In the genomic region with DNA sequence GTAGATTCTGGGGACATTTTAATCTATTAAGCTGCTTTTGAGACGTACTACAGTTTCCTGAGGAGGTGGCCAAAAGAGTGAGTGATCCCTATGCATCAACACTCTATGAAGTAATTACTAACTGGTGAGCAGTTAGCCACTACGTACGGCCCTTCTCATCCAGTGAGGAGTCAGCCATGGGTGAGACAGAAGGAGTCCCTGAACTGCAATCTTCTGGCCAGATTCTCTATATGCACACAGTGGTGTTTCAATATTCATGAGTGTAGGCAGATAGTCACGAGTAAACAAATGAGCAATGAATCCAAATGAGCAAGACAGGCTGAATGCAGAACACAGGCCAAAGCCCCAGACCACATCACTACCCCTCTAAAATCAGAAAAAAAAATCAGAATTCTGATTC, we compare ENCODE assay signal across 27 cellular contexts.
"Had no signal": no experiment of that assay in that cellular context is flagged by ENCODE, and none has a peak within 500 bp of the region (broad histone marks: within the 10 kb centered on the region; RNA-seq: fewer than 3 reads in every experiment).

No MANE protein-coding gene starts in this region.

- H3K4me1 Mint-ChIP-seq: nephron progenitor cell; stimulated activated effector memory CD8-positive, alpha-beta T cell treated with anti-CD3 and anti-CD28 coated beads, Interleukin-12 subunit alpha, Interleukin-12 subunit beta, amount 100 ng/mL, for 72 hours; stimulated activated naive CD8-positive, alpha-beta T cell treated with anti-CD3 and anti-CD28 coated beads, Interleukin-15, amount 100 ng/mL, for 72 hours had no signal

- H3K9me3 ChIP-seq: adrenal gland, ascending aorta, breast epithelium, esophagus squamous epithelium, mucosa of descending colon, right lobe of liver, suprapubic skin, transverse colon, uterus had no signal

- H3K4me3 Mint-ChIP-seq: activated naive CD8-positive, alpha-beta T cell; activated T-cell treated with anti-CD3 and anti-CD28 coated beads, Interleukin-2, amount 50 U/mL, for 24 hours; endodermal cell; nephron progenitor cell; stimulated activated effector memory CD8-positive, alpha-beta T cell treated with anti-CD3 and anti-CD28 coated beads, Interleukin-12 subunit alpha, Interleukin-12 subunit beta, amount 100 ng/mL, for 72 hours; stimulated activated naive CD8-positive, alpha-beta T cell treated with anti-CD3 and anti-CD28 coated beads, Interleukin-15, amount 100 ng/mL, for 72 hours had no signal

- H3K9ac ChIP-seq: parathyroid adenoma had no signal

- H3K27ac Mint-ChIP-seq: activated naive CD8-positive, alpha-beta T cell; activated T-cell treated with anti-CD3 and anti-CD28 coated beads, Interleukin-2, amount 50 U/mL, for 24 hours; activated T-helper 2 cell treated with anti-CD3 and anti-CD28 coated beads, Interferon-gamma antibody, Interleukin-2, Interleukin-4, amounts not matched to agents 10 μg/mL and 5 μg/mL and 100 μg/mL, durations not matched to agents 14 hours and 24 hours and 36 hours; endodermal cell; nephron progenitor cell; stimulated activated effector memory CD8-positive, alpha-beta T cell treated with anti-CD3 and anti-CD28 coated beads, Interleukin-12 subunit alpha, Interleukin-12 subunit beta, amount 100 ng/mL, for 72 hours had no signal

- H3K4me3 ChIP-seq: adrenal gland, ascending aorta, breast epithelium, coronary artery, esophagus squamous epithelium, mucosa of descending colon, right lobe of liver, skin epidermis, suprapubic skin, transverse colon, uterus had no signal

- DNase-seq: activated CD4-positive, alpha-beta T cell treated with anti-CD3 and anti-CD28 coated beads for 1 hour; activated naive CD4-positive, alpha-beta T cell; activated T-cell treated with anti-CD3 and anti-CD28 coated beads, Interleukin-2, amount 50 U/mL, for 24 hours; adrenal gland; endodermal cell; esophagus squamous epithelium; foreskin fibroblast; left colon; mesendoderm; mucosa of descending colon; nephron progenitor cell; right lobe of liver; stimulated activated CD4-positive, alpha-beta T cell treated with anti-CD3 and anti-CD28 coated beads, Interleukin-2, amount 100 ng/mL, for 24 hours; stimulated activated naive CD8-positive, alpha-beta T cell treated with anti-CD3 and anti-CD28 coated beads, Interleukin-15, amount 100 ng/mL, for 72 hours; transverse colon; uterus had no signal

- H2AFZ ChIP-seq: parathyroid adenoma had no signal

- H3K36me3 Mint-ChIP-seq: activated naive CD8-positive, alpha-beta T cell; stimulated activated effector memory CD8-positive, alpha-beta T cell treated with anti-CD3 and anti-CD28 coated beads, Interleukin-12 subunit alpha, Interleukin-12 subunit beta, amount 100 ng/mL, for 72 hours had no signal

- FAIRE-seq: keratinocyte, TTC549 had no signal

- H3K27me3 Mint-ChIP-seq: activated T-cell treated with anti-CD3 and anti-CD28 coated beads, Interleukin-2, amount 50 U/mL, for 24 hours; stimulated activated naive CD8-positive, alpha-beta T cell treated with anti-CD3 and anti-CD28 coated beads, Interleukin-15, amount 100 ng/mL, for 72 hours had no signal

- H3K9me3 Mint-ChIP-seq: activated T-cell treated with anti-CD3 and anti-CD28 coated beads, Interleukin-2, amount 50 U/mL, for 24 hours; activated T-helper 2 cell treated with anti-CD3 and anti-CD28 coated beads, Interferon-gamma antibody, Interleukin-2, Interleukin-4, amounts not matched to agents 10 μg/mL and 5 μg/mL and 100 μg/mL, durations not matched to agents 14 hours and 24 hours and 36 hours; endodermal cell; nephron progenitor cell; stimulated activated effector memory CD8-positive, alpha-beta T cell treated with anti-CD3 and anti-CD28 coated beads, Interleukin-12 subunit alpha, Interleukin-12 subunit beta, amount 100 ng/mL, for 72 hours; stimulated activated naive CD8-positive, alpha-beta T cell treated with anti-CD3 and anti-CD28 coated beads, Interleukin-15, amount 100 ng/mL, for 72 hours had no signal

- H3K27ac ChIP-seq: adrenal gland, ascending aorta, breast epithelium, coronary artery, esophagus squamous epithelium, parathyroid adenoma, right lobe of liver, skin epidermis, suprapubic skin, transverse colon, uterus had no signal

- H3K27me3 ChIP-seq: adrenal gland, ascending aorta, breast epithelium, esophagus squamous epithelium, right lobe of liver, suprapubic skin, transverse colon, uterus had no signal

- H3K4me1 ChIP-seq: ascending aorta, breast epithelium, esophagus squamous epithelium, right lobe of liver, suprapubic skin, transverse colon, uterus had no signal

- H3K36me3 ChIP-seq: adrenal gland, ascending aorta, breast epithelium, esophagus squamous epithelium, right lobe of liver, suprapubic skin, transverse colon, uterus had no signal

- ATAC-seq: left colon; mucosa of descending colon; right lobe of liver; stimulated activated effector memory CD8-positive, alpha-beta T cell treated with anti-CD3 and anti-CD28 coated beads, Interleukin-12 subunit alpha, Interleukin-12 subunit beta, amount 100 ng/mL, for 72 hours; stimulated activated naive CD8-positive, alpha-beta T cell treated with anti-CD3 and anti-CD28 coated beads, Interleukin-15, amount 100 ng/mL, for 72 hours had no signal
